ENCODE assay signal across 1 cellular context in the genomic region with DNA sequence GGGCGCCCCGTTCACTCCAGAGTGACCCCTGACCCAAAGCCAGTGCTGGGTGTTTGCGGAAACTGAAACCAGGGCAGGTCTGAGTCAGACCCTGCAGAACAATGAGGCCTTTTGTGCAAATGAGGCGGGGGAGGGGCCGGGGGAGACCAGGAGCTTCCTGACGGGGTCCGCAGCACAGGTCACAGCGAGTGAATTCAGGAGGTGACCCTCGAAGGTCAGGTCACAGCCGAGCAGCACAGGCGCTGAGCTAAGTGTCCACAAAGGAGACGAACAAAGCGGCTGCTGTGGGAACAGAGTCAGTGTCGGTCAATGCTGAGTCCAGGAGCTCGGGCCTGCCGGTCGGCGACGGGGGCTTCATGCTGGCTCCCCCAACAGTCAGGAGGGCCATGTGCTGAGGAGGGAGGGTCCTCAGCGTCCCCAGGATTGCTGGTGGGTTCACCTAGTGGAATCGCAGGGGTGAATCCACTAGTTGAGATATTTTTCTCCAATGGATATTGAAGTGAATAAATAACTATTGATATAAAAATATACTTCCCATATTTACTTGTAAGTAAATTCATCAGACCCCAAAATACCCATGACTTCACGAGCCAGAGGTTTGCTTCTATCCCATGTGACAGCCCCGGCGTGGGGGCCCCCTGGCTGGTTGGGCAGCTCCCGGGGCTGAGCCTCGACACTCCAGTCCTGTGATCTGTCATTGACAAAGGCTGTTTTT.
TF ChIP-seq lines count a peak whose summit lies in the region.

No MANE protein-coding gene starts in this region.

TF ChIP-seq in HepG2, 621 proteins besides CTCF, POLR2A, EP300 and RAD21 (continued from another document and continues in another):
- TF ChIP-seq, protein P1, sequence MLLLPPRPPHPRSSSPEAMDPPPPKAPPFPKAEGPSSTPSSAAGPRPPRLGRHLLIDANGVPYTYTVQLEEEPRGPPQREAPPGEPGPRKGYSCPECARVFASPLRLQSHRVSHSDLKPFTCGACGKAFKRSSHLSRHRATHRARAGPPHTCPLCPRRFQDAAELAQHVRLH (CRISPR knock-in tag; IDR thresholded peaks at IDR 0.05; ENCODE audit: borderline replicate concordance, low read depth): peak; percentile 54; the same call in 1 of the 2 replicates
- TF ChIP-seq ZNF33B (CRISPR knock-in tag; IDR thresholded peaks at IDR 0.05) (no peak; the same call in 1 of the 2 replicates), RBAK (CRISPR knock-in tag; IDR thresholded peaks at IDR 0.05) (peak; percentile 43; the same call in 1 of the 2 replicates), NR2F2 (IDR thresholded peaks at IDR 0.05; ENCODE audit: borderline replicate concordance, low read depth) (peak; percentile 94), HDAC1 (CRISPR knock-in tag; IDR thresholded peaks at IDR 0.05) (peak; percentile 92), ZNF24 (IDR thresholded peaks at IDR 0.05) (no peak), XBP1 (CRISPR knock-in tag; IDR thresholded peaks at IDR 0.05) (no peak), ZNF570 (CRISPR knock-in tag; IDR thresholded peaks at IDR 0.05; ENCODE audit: borderline replicate concordance) (no peak), HNRNPK (IDR thresholded peaks at IDR 0.05; ENCODE audit: low read depth, low read length, poor library complexity, severe bottlenecking) (no peak), SP5 (CRISPR knock-in tag; IDR thresholded peaks at IDR 0.05; ENCODE audit: borderline replicate concordance, low read depth) (peak; percentile 89), RXRA (CRISPR knock-in tag; IDR thresholded peaks at IDR 0.05) (peak; percentile 99), HOXA5 (CRISPR knock-in tag; IDR thresholded peaks at IDR 0.05) (peak; percentile 71; the same call in 1 of the 2 replicates), ZNF441 (CRISPR knock-in tag; IDR thresholded peaks at IDR 0.05; ENCODE audit: borderline replicate concordance) (peak; percentile 31; the same call in 1 of the 2 replicates), ZSCAN29 (CRISPR knock-in tag; conservative IDR thresholded peaks at IDR 0.05) (peak; percentile 89), EED (CRISPR knock-in tag; IDR thresholded peaks at IDR 0.05) (no peak), THYN1 (CRISPR knock-in tag; IDR thresholded peaks at IDR 0.05; ENCODE audit: borderline replicate concordance, low read depth) (no peak), ZNF713 (CRISPR knock-in tag; IDR thresholded peaks at IDR 0.05) (no peak), ASH2L (IDR thresholded peaks at IDR 0.05; ENCODE audit: insufficient read length, low read depth, low read length) (peak; percentile 87), IRX3 (CRISPR knock-in tag; IDR thresholded peaks at IDR 0.05; ENCODE audit: borderline replicate concordance, low read depth) (no peak), ZNF547 (CRISPR knock-in tag; IDR thresholded peaks at IDR 0.05) (peak; percentile 72), U2AF2 (IDR thresholded peaks at IDR 0.05; ENCODE audit: low read depth, low read length) (no peak), ZNF468 (CRISPR knock-in tag; IDR thresholded peaks at IDR 0.05) (no peak)
- TF ChIP-seq, protein P2, sequence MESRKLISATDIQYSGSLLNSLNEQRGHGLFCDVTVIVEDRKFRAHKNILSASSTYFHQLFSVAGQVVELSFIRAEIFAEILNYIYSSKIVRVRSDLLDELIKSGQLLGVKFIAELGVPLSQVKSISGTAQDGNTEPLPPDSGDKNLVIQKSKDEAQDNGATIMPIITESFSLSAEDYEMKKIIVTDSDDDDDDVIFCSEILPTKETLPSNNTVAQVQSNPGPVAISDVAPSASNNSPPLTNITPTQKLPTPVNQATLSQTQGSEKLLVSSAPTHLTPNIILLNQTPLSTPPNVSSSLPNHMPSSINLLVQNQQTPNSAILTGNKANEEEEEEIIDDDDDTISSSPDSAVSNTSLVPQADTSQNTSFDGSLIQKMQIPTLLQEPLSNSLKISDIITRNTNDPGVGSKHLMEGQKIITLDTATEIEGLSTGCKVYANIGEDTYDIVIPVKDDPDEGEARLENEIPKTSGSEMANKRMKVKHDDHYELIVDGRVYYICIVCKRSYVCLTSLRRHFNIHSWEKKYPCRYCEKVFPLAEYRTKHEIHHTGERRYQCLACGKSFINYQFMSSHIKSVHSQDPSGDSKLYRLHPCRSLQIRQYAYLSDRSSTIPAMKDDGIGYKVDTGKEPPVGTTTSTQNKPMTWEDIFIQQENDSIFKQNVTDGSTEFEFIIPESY (CRISPR knock-in tag; IDR thresholded peaks at IDR 0.05): peak; percentile 44; the same call in 1 of the 2 replicates
- TF ChIP-seq, protein P3, sequence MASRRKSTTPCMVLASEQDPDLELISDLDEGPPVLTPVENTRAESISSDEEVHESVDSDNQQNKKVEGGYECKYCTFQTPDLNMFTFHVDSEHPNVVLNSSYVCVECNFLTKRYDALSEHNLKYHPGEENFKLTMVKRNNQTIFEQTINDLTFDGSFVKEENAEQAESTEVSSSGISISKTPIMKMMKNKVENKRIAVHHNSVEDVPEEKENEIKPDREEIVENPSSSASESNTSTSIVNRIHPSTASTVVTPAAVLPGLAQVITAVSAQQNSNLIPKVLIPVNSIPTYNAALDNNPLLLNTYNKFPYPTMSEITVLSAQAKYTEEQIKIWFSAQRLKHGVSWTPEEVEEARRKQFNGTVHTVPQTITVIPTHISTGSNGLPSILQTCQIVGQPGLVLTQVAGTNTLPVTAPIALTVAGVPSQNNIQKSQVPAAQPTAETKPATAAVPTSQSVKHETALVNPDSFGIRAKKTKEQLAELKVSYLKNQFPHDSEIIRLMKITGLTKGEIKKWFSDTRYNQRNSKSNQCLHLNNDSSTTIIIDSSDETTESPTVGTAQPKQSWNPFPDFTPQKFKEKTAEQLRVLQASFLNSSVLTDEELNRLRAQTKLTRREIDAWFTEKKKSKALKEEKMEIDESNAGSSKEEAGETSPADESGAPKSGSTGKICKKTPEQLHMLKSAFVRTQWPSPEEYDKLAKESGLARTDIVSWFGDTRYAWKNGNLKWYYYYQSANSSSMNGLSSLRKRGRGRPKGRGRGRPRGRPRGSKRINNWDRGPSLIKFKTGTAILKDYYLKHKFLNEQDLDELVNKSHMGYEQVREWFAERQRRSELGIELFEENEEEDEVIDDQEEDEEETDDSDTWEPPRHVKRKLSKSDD (CRISPR knock-in tag; IDR thresholded peaks at IDR 0.05; ENCODE audit: low read depth): no peak
- TF ChIP-seq, protein P4, sequence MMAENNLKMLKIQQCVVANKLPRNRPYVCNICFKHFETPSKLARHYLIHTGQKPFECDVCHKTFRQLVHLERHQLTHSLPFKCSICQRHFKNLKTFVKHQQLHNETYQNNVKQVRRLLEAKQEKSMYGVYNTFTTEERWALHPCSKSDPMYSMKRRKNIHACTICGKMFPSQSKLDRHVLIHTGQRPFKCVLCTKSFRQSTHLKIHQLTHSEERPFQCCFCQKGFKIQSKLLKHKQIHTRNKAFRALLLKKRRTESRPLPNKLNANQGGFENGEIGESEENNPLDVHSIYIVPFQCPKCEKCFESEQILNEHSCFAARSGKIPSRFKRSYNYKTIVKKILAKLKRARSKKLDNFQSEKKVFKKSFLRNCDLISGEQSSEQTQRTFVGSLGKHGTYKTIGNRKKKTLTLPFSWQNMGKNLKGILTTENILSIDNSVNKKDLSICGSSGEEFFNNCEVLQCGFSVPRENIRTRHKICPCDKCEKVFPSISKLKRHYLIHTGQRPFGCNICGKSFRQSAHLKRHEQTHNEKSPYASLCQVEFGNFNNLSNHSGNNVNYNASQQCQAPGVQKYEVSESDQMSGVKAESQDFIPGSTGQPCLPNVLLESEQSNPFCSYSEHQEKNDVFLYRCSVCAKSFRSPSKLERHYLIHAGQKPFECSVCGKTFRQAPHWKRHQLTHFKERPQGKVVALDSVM (CRISPR knock-in tag; IDR thresholded peaks at IDR 0.05): no peak
- TF ChIP-seq, protein P5, sequence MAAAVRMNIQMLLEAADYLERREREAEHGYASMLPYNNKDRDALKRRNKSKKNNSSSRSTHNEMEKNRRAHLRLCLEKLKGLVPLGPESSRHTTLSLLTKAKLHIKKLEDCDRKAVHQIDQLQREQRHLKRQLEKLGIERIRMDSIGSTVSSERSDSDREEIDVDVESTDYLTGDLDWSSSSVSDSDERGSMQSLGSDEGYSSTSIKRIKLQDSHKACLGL (CRISPR knock-in tag; IDR thresholded peaks at IDR 0.05): peak; percentile 76; the same call in 1 of the 2 replicates
- TF ChIP-seq, protein P6, sequence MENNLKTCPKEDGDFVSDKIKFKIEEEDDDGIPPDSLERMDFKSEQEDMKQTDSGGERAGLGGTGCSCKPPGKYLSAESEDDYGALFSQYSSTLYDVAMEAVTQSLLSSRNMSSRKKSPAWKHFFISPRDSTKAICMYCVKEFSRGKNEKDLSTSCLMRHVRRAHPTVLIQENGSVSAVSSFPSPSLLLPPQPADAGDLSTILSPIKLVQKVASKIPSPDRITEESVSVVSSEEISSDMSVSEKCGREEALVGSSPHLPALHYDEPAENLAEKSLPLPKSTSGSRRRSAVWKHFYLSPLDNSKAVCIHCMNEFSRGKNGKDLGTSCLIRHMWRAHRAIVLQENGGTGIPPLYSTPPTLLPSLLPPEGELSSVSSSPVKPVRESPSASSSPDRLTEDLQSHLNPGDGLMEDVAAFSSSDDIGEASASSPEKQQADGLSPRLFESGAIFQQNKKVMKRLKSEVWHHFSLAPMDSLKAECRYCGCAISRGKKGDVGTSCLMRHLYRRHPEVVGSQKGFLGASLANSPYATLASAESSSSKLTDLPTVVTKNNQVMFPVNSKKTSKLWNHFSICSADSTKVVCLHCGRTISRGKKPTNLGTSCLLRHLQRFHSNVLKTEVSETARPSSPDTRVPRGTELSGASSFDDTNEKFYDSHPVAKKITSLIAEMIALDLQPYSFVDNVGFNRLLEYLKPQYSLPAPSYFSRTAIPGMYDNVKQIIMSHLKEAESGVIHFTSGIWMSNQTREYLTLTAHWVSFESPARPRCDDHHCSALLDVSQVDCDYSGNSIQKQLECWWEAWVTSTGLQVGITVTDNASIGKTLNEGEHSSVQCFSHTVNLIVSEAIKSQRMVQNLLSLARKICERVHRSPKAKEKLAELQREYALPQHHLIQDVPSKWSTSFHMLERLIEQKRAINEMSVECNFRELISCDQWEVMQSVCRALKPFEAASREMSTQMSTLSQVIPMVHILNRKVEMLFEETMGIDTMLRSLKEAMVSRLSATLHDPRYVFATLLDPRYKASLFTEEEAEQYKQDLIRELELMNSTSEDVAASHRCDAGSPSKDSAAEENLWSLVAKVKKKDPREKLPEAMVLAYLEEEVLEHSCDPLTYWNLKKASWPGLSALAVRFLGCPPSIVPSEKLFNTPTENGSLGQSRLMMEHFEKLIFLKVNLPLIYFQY (CRISPR knock-in tag; IDR thresholded peaks at IDR 0.05; ENCODE audit: borderline replicate concordance): peak; percentile 92; the same call in 1 of the 2 replicates
- TF ChIP-seq, protein P7, sequence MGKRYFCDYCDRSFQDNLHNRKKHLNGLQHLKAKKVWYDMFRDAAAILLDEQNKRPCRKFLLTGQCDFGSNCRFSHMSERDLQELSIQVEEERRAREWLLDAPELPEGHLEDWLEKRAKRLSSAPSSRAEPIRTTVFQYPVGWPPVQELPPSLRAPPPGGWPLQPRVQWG (CRISPR knock-in tag; IDR thresholded peaks at IDR 0.05; ENCODE audit: borderline replicate concordance, low read depth): no peak
- TF ChIP-seq, protein P8, sequence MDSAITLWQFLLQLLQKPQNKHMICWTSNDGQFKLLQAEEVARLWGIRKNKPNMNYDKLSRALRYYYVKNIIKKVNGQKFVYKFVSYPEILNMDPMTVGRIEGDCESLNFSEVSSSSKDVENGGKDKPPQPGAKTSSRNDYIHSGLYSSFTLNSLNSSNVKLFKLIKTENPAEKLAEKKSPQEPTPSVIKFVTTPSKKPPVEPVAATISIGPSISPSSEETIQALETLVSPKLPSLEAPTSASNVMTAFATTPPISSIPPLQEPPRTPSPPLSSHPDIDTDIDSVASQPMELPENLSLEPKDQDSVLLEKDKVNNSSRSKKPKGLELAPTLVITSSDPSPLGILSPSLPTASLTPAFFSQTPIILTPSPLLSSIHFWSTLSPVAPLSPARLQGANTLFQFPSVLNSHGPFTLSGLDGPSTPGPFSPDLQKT (CRISPR knock-in tag; IDR thresholded peaks at IDR 0.05; ENCODE audit: borderline replicate concordance): peak; percentile 54; the same call in 1 of the 2 replicates
- TF ChIP-seq, protein P9, sequence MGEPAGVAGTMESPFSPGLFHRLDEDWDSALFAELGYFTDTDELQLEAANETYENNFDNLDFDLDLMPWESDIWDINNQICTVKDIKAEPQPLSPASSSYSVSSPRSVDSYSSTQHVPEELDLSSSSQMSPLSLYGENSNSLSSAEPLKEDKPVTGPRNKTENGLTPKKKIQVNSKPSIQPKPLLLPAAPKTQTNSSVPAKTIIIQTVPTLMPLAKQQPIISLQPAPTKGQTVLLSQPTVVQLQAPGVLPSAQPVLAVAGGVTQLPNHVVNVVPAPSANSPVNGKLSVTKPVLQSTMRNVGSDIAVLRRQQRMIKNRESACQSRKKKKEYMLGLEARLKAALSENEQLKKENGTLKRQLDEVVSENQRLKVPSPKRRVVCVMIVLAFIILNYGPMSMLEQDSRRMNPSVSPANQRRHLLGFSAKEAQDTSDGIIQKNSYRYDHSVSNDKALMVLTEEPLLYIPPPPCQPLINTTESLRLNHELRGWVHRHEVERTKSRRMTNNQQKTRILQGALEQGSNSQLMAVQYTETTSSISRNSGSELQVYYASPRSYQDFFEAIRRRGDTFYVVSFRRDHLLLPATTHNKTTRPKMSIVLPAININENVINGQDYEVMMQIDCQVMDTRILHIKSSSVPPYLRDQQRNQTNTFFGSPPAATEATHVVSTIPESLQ (CRISPR knock-in tag; conservative IDR thresholded peaks at IDR 0.05): peak; percentile 11; the same call in 1 of the 2 replicates
- TF ChIP-seq, protein P10, sequence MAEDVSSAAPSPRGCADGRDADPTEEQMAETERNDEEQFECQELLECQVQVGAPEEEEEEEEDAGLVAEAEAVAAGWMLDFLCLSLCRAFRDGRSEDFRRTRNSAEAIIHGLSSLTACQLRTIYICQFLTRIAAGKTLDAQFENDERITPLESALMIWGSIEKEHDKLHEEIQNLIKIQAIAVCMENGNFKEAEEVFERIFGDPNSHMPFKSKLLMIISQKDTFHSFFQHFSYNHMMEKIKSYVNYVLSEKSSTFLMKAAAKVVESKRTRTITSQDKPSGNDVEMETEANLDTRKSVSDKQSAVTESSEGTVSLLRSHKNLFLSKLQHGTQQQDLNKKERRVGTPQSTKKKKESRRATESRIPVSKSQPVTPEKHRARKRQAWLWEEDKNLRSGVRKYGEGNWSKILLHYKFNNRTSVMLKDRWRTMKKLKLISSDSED (CRISPR knock-in tag; IDR thresholded peaks at IDR 0.05): no peak
- TF ChIP-seq, protein P11, sequence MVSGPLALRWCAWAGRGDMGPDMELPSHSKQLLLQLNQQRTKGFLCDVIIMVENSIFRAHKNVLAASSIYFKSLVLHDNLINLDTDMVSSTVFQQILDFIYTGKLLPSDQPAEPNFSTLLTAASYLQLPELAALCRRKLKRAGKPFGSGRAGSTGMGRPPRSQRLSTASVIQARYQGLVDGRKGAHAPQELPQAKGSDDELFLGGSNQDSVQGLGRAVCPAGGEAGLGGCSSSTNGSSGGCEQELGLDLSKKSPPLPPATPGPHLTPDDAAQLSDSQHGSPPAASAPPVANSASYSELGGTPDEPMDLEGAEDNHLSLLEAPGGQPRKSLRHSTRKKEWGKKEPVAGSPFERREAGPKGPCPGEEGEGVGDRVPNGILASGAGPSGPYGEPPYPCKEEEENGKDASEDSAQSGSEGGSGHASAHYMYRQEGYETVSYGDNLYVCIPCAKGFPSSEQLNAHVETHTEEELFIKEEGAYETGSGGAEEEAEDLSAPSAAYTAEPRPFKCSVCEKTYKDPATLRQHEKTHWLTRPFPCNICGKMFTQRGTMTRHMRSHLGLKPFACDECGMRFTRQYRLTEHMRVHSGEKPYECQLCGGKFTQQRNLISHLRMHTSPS (CRISPR knock-in tag; IDR thresholded peaks at IDR 0.05; ENCODE audit: low read depth): no peak
